Comparison of ENCODE assay signal across 11 cellular contexts in genomic region chr14:101183376-101184103, GRCh38.
DNase-seq lines count a peak whose midpoint lies in the region; ATAC-seq and TF ChIP-seq lines count a peak whose summit lies in the region.
"Had no signal": no experiment of that assay in that cellular context is flagged by ENCODE, and none has a peak within 500 bp of the region (broad histone marks: within the 10 kb centered on the region; RNA-seq: fewer than 3 reads in every experiment).

No MANE protein-coding gene starts in this region.

- H2BK15ac ChIP-seq in mesendoderm (replicated peaks; ENCODE audit: low read depth) = no peak overlapping the region

- no peaks in the 10 kb centered on the region for H3K79me1 ChIP-seq in mesendoderm (ENCODE audit: low read length)

- H3K9ac ChIP-seq in colonic mucosa (ENCODE audit: low read depth in 2 of 2, low read length in 2 of 2) (no peak overlapping the region), mesendoderm (ENCODE audit: low read length) (peak overlapping the region; percentile 30)

- H3K4me1 ChIP-seq in right atrium auricular region (no peaks in the 10 kb centered on the region), heart right ventricle (no peaks in the 10 kb centered on the region), colonic mucosa (no peaks in the 10 kb centered on the region), mesendoderm (ENCODE audit: control insufficient read depth, low read depth, low read length) (peaks cover 2% of the 10 kb centered on the region)

- peak overlapping the region; percentile 5 for H2AK5ac ChIP-seq in mesendoderm (ENCODE audit: low read length)

- H3K9me3 ChIP-seq in right atrium auricular region (no peaks in the 10 kb centered on the region), heart right ventricle (peaks cover 0 to 29% (median 0%) of the 10 kb centered on the region in 11 donors), colonic mucosa (no peaks in the 10 kb centered on the region)

- H3K27me3 ChIP-seq in right atrium auricular region (no peaks in the 10 kb centered on the region), heart right ventricle (peaks cover 0 to 40% (median 22%) of the 10 kb centered on the region in 7 donors), colonic mucosa (no peaks in the 10 kb centered on the region), mesendoderm (ENCODE audit: insufficient read depth, low read length, poor library complexity) (no peaks in the 10 kb centered on the region)

- H3K4me3 ChIP-seq in right atrium auricular region (no peak overlapping the region), heart right ventricle (no peak overlapping the region), colonic mucosa (no peak overlapping the region), mesendoderm (ENCODE audit: low read length) (no peak overlapping the region)
- H3K4me3 ChIP-seq: GM12878 had no signal

- no peak for ATAC-seq in heart right ventricle
- no peak for ATAC-seq in activated CD4-positive, CD25-positive, alpha-beta regulatory T cell treated with anti-CD3 and anti-CD28 coated beads, Interleukin-2, amount 50 U/mL, for 24 hours
- ATAC-seq: GM12878 had no signal

- TF ChIP-seq CTCF in right atrium auricular region (IDR thresholded peaks at IDR 0.05) (no peak), heart right ventricle (IDR thresholded peaks at IDR 0.05) (peak in 3 of 9 donors; percentile 15 to 19 (median 18)), colonic mucosa (IDR thresholded peaks at IDR 0.05) (peak; percentile 42)

- peak overlapping the region; percentile 40 for H2BK5ac ChIP-seq in mesendoderm (ENCODE audit: low read length)

- no peak overlapping the region for H2BK120ac ChIP-seq in mesendoderm (ENCODE audit: low read depth, low read length)

- H3K27ac ChIP-seq in right atrium auricular region (no peak overlapping the region), heart right ventricle (no peak overlapping the region), colonic mucosa (no peak overlapping the region), mesendoderm (ENCODE audit: low read depth, low read length) (no peak overlapping the region)
- H3K27ac ChIP-seq: C4-2B, epithelial cell of prostate had no signal

- peak overlapping the region; percentile 82 for H3K56ac ChIP-seq in mesendoderm (ENCODE audit: low read length)

- H3K23ac ChIP-seq in mesendoderm (ENCODE audit: low read length) = no peak overlapping the region

- intact Hi-C loops in heart right ventricle (cut with DNase I) (loop anchor here in 1 of 10 donors (5.0 kb wide), 1 partner anchor 741 kb away; no protein-coding TSS in a partner anchor), colonic mucosa (cut with DNase I) (loop anchor here (5.0 to 10.0 kb wide), 2 partner anchors 381 to 444 kb away; partner anchors contain the start of gene DIO3)

- DNase-seq in right atrium auricular region (ENCODE audit: low spot score) (peak; percentile 30), heart right ventricle (no peak), colonic mucosa (no peak), mesendoderm (peak; percentile 86), NCI-H446 treated with DMSO at 0.1 percent for 48 hours (lab: John Stamatoyannopoulos, UW) (no peak), middle frontal gyrus (ENCODE audit: extremely low spot score, low spot score) (no peak), DMS 273 (lab: John Stamatoyannopoulos, UW; ENCODE audit: unreplicated experiment) (no peak)

- no peak overlapping the region for H4K8ac ChIP-seq in mesendoderm (ENCODE audit: low read depth, low read length)

- no peak overlapping the region for H3K4me2 ChIP-seq in mesendoderm (ENCODE audit: low read length)

- H3K4ac ChIP-seq in mesendoderm (ENCODE audit: low read depth, low read length) = peak overlapping the region; percentile 39

- 43 to 48% methylated on average over 23 of the region's 23 CpGs for WGBS in heart right ventricle, 2 donors
- no CpG with 5 or more reads among the region's 23 CpGs for whole genome bisulfite sequencing in mesendoderm (ENCODE audit: extremely low coverage, insufficient coverage, low lambda C conversion rate)

- H3K18ac ChIP-seq in mesendoderm (ENCODE audit: low read length) = peak overlapping the region; percentile 25

- H3K79me2 ChIP-seq in mesendoderm (ENCODE audit: control insufficient read depth, insufficient read depth, low read length) = no peaks in the 10 kb centered on the region

- H4K5ac ChIP-seq in mesendoderm (ENCODE audit: low read length) = no peak overlapping the region

- H3K36me3 ChIP-seq in right atrium auricular region (no peaks in the 10 kb centered on the region), heart right ventricle (no peaks in the 10 kb centered on the region), colonic mucosa (no peaks in the 10 kb centered on the region), mesendoderm (ENCODE audit: control insufficient read depth, insufficient read depth, low read length) (no peaks in the 10 kb centered on the region)

Comparison
In these comparisons a context has a peak if more than half of its experiments do, and no peak if none do; other contexts are left out.
1. DNase-seq: peak in right atrium auricular region (single experiment) and mesendoderm (single experiment); none in heart right ventricle (0 of 2), colonic mucosa (single experiment), NCI-H446 treated with DMSO at 0.1 percent for 48 hours (single experiment), middle frontal gyrus (single experiment) and DMS 273 (single experiment).